28 cellular contexts compared by ENCODE assay signal in genomic region chr1:19091539-19091938, GRCh38.
DNase-seq lines count a peak whose midpoint lies in the region; ATAC-seq and TF ChIP-seq lines count a peak whose summit lies in the region.
"Had no signal": no experiment of that assay in that cellular context is flagged by ENCODE, and none has a peak within 500 bp of the region (broad histone marks: within the 10 kb centered on the region; RNA-seq: fewer than 3 reads in every experiment).

No MANE protein-coding gene starts in this region.

- peaks cover 29% of the 10 kb centered on the region for H3K4me1 Mint-ChIP-seq in activated T-cell treated with anti-CD3 and anti-CD28 coated beads, Interleukin-2, amount 50 U/mL, for 24 hours (ENCODE audit: low read depth)
- H3K4me1 Mint-ChIP-seq in activated T-cell treated with anti-CD3 and anti-CD28 coated beads, Interleukin-2, amount 50 U/mL, for 4 hours (ENCODE audit: low read depth): peaks cover 10% of the 10 kb centered on the region

- in situ Hi-C loops in KBM-7 (cut with MboI; ENCODE audit: low pct_unique_long_range_greater_than_20kb, low sequenced_read_pairs): loop anchor here (25.0 kb wide), 1 partner anchor 179 kb away; the partner anchor contains the start of gene ALDH4A1

- H3K27ac Mint-ChIP-seq in activated T-cell treated with anti-CD3 and anti-CD28 coated beads, Interleukin-2, amount 50 U/mL, for 24 hours: peak overlapping the region; percentile 0
- H3K27ac Mint-ChIP-seq: activated CD4-positive, alpha-beta memory T cell treated with anti-CD3 and anti-CD28 coated beads, Interleukin-2, amount 10 ng/mL, durations not matched to agents 7 days and 5 days; CD8-positive, alpha-beta T cell; progenitor cell of endocrine pancreas had no signal

- TF ChIP-seq CTCF in fibroblast of pulmonary artery (IDR thresholded peaks at IDR 0.05; ENCODE audit: low read length, missing control alignments): no peak
- no peak for TF ChIP-seq CTCF in GM20000 (IDR thresholded peaks at IDR 0.05; ENCODE audit: extremely low read depth, missing control alignments)

- H3K27me3 Mint-ChIP-seq in activated T-cell treated with anti-CD3 and anti-CD28 coated beads, Interleukin-2, amount 50 U/mL, for 24 hours: no peaks in the 10 kb centered on the region
- H3K27me3 Mint-ChIP-seq in activated T-cell treated with anti-CD3 and anti-CD28 coated beads, Interleukin-2, amount 50 U/mL, for 4 hours (ENCODE audit: low read depth): no peaks in the 10 kb centered on the region
- H3K27me3 Mint-ChIP-seq: activated CD4-positive, alpha-beta memory T cell treated with anti-CD3 and anti-CD28 coated beads, Interleukin-2, amount 10 ng/mL, durations not matched to agents 7 days and 5 days; progenitor cell of endocrine pancreas had no signal

- no peak for ATAC-seq in activated T-cell treated with anti-CD3 and anti-CD28 coated beads, Interleukin-2, amount 50 U/mL, for 4 hours
- no peak for ATAC-seq in GM21786 (IDR thresholded peaks at IDR 0.05; ENCODE audit: unreplicated experiment)
- ATAC-seq: activated naive CD4-positive, alpha-beta T cell treated with anti-CD3 and anti-CD28 coated beads, Interleukin-2, amount 50 U/mL, for 72 hours; CD8-positive, alpha-beta T cell; GM12878 had no signal

- no peak overlapping the region for H3K4me3 Mint-ChIP-seq in activated T-cell treated with anti-CD3 and anti-CD28 coated beads, Interleukin-2, amount 50 U/mL, for 24 hours
- no peak overlapping the region for H3K4me3 Mint-ChIP-seq in activated T-cell treated with anti-CD3 and anti-CD28 coated beads, Interleukin-2, amount 50 U/mL, for 4 hours
- H3K4me3 Mint-ChIP-seq: activated CD4-positive, alpha-beta memory T cell treated with anti-CD3 and anti-CD28 coated beads, Interleukin-2, amount 10 ng/mL, durations not matched to agents 7 days and 5 days; CD8-positive, alpha-beta T cell had no signal

- H3K9me3 Mint-ChIP-seq in activated T-cell treated with anti-CD3 and anti-CD28 coated beads, Interleukin-2, amount 50 U/mL, for 24 hours: no peaks in the 10 kb centered on the region
- no peaks in the 10 kb centered on the region for H3K9me3 Mint-ChIP-seq in activated T-cell treated with anti-CD3 and anti-CD28 coated beads, Interleukin-2, amount 50 U/mL, for 4 hours
- H3K9me3 Mint-ChIP-seq: activated CD4-positive, alpha-beta memory T cell treated with anti-CD3 and anti-CD28 coated beads, Interleukin-2, amount 10 ng/mL, durations not matched to agents 7 days and 5 days; activated naive CD4-positive, alpha-beta T cell treated with anti-CD3 and anti-CD28 coated beads, Interleukin-2, amount 50 U/mL, for 72 hours; CD8-positive, alpha-beta T cell had no signal

- no peak overlapping the region for H3K4me3 ChIP-seq in fibroblast of pulmonary artery (replicated peaks; ENCODE audit: low read depth, low read length)
- H3K4me3 ChIP-seq: GM12878, SK-N-MC had no signal

- no peak for DNase-seq in activated T-cell treated with anti-CD3 and anti-CD28 coated beads, Interleukin-2, amount 50 U/mL, for 24 hours
- no peak for DNase-seq in activated T-cell treated with anti-CD3 and anti-CD28 coated beads, Interleukin-2, amount 50 U/mL, for 1 hour
- DNase-seq in fibroblast of pulmonary artery (ENCODE audit: low read depth) (peak; percentile 29), myocyte (ENCODE audit: low read depth) (peak; percentile 32), KBM-7 (no peak), GM20000 (ENCODE audit: low spot score) (no peak)
- DNase-seq in activated T-cell treated with anti-CD3 and anti-CD28 coated beads, Interleukin-2, amount 50 U/mL, for 4 hours: no peak
- DNase-seq: 8988T; activated CD4-positive, alpha-beta memory T cell treated with anti-CD3 and anti-CD28 coated beads, Interleukin-2, amount 10 ng/mL, durations not matched to agents 7 days and 5 days; activated CD4-positive, CD25-positive, alpha-beta regulatory T cell treated with anti-CD3 and anti-CD28 coated beads, Interleukin-2, amount 50 U/mL, for 72 hours; activated CD8-positive, alpha-beta memory T cell treated with anti-CD3 and anti-CD28 coated beads, Interleukin-2, amount 50 U/mL, for 48 hours; AML-193; CD8-positive, alpha-beta T cell; dermis blood vessel endothelial cell; DMS 273 treated with DMSO at 0.1 percent for 48 hours; EL; H7; head of caudate nucleus; Karpas-422; NCI-H1694; NCI-H446 treated with DMSO at 0.1 percent for 48 hours; OCI-M1; stimulated activated naive CD4-positive, alpha-beta T cell had no signal

- peaks cover 99% of the 10 kb centered on the region for H3K36me3 Mint-ChIP-seq in activated T-cell treated with anti-CD3 and anti-CD28 coated beads, Interleukin-2, amount 50 U/mL, for 24 hours (ENCODE audit: low read depth)
- peaks cover 66% of the 10 kb centered on the region for H3K36me3 Mint-ChIP-seq in activated T-cell treated with anti-CD3 and anti-CD28 coated beads, Interleukin-2, amount 50 U/mL, for 4 hours (ENCODE audit: insufficient read depth)

Comparison
In these comparisons a context has a peak if more than half of its experiments do, and no peak if none do; other contexts are left out.
1. DNase-seq: peak in fibroblast of pulmonary artery (single experiment) and myocyte (single experiment); none in activated T-cell treated with anti-CD3 and anti-CD28 coated beads, Interleukin-2, amount 50 U/mL, for 24 hours (single experiment), activated T-cell treated with anti-CD3 and anti-CD28 coated beads, Interleukin-2, amount 50 U/mL, for 1 hour (single experiment), KBM-7 (single experiment), GM20000 (single experiment) and activated T-cell treated with anti-CD3 and anti-CD28 coated beads, Interleukin-2, amount 50 U/mL, for 4 hours (single experiment).